1 cellular context compared by ENCODE assay signal in the genomic region with DNA sequence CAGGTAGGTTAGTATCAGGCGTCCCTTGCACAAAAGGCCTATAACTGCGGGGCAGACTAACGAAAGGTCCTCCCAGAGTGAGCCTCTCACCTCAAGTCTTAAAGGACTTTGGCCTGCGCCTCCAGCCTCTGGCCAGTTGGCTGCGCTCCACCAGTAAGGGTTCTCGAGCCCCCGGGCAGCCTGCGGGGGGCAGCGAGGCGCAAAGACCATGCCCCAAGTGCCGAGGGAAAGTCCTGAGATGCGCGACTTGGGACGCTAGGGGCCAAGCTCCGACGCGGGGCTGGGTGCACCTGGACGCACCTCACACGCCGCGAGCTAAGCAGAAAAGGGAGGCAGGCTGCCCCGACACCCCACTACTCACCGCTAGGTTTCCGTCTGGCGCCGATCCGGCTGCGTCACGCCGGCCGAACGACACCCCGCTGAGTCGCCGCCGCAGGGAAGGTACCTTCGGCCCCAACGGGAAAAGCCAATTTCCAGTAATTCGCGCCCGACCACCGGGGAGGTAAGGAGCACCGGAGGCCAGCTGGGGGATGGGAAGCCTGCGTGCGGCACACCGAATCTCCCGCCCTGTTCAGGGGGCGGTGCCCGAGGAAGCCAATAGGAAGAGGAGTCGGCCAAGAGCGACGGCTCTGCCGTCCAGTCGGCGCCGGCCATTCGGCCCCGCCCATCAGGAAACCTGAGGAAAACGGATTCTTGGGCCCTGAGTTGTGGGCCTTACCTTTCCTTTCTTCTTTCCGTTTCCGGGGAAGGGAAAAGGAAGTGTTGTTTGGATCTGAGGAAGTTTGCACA.
TF ChIP-seq lines count a peak whose summit lies in the region.

Gene ORC2 (minus strand): TSS at position 532 of the 789 bp plus-strand sequence. CDS start 5,537 bp downstream, outside the sequence.

TF ChIP-seq in K562, 482 proteins besides CTCF, POLR2A, EP300 and RAD21 (continued from another document):
- TF ChIP-seq JUND (IDR thresholded peaks at IDR 0.05; ENCODE audit: borderline replicate concordance, low read depth, low read length) = no peak
- no peak for TF ChIP-seq JUND (tag; IDR thresholded peaks at IDR 0.05; ENCODE audit: borderline replicate concordance, low read depth, low read length)
- TF ChIP-seq ZNF644 (tag; IDR thresholded peaks at IDR 0.05; ENCODE audit: low read depth) = no peak
- no peak for TF ChIP-seq MCM2 (IDR thresholded peaks at IDR 0.05; ENCODE audit: low read depth)
- TF ChIP-seq TAL1 (IDR thresholded peaks at IDR 0.05) = no peak
- TF ChIP-seq TCF15 (CRISPR knock-in tag; IDR thresholded peaks at IDR 0.05) = no peak
- TF ChIP-seq BRD4 (IDR thresholded peaks at IDR 0.05) = no peak; the same call in 1 of the 2 replicates
- no peak for TF ChIP-seq RNF219 (CRISPR knock-in tag; IDR thresholded peaks at IDR 0.05)
- no peak for TF ChIP-seq ARID2 (IDR thresholded peaks at IDR 0.05)
- TF ChIP-seq GABPB1 (CRISPR knock-in tag; IDR thresholded peaks at IDR 0.05) = peak; percentile 88
- 0 out of 2 replicates have a peak, but pooled peaks have one; percentile 7 for TF ChIP-seq ESRRA (IDR thresholded peaks at IDR 0.05; ENCODE audit: borderline replicate concordance, low read depth)
- peak; percentile 94 for TF ChIP-seq KAT7 (CRISPR knock-in tag; IDR thresholded peaks at IDR 0.05; ENCODE audit: borderline replicate concordance)
- TF ChIP-seq, protein P1, sequence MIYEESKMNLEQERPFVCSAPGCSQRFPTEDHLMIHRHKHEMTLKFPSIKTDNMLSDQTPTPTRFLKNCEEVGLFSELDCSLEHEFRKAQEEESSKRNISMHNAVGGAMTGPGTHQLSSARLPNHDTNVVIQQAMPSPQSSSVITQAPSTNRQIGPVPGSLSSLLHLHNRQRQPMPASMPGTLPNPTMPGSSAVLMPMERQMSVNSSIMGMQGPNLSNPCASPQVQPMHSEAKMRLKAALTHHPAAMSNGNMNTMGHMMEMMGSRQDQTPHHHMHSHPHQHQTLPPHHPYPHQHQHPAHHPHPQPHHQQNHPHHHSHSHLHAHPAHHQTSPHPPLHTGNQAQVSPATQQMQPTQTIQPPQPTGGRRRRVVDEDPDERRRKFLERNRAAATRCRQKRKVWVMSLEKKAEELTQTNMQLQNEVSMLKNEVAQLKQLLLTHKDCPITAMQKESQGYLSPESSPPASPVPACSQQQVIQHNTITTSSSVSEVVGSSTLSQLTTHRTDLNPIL (CRISPR knock-in tag; IDR thresholded peaks at IDR 0.05) = no peak
- peak; percentile 87 for TF ChIP-seq GABPA (tag; conservative IDR thresholded peaks at IDR 0.05; ENCODE audit: low read depth)
- TF ChIP-seq ILK (tag; IDR thresholded peaks at IDR 0.05; ENCODE audit: borderline replicate concordance, low read depth) = no peak
- TF ChIP-seq STAG1 (CRISPR knock-in tag; IDR thresholded peaks at IDR 0.05; ENCODE audit: borderline replicate concordance) = no peak
- TF ChIP-seq HEY1 (CRISPR knock-in tag; IDR thresholded peaks at IDR 0.05; ENCODE audit: borderline replicate concordance) = no peak
- TF ChIP-seq ZNF408 (CRISPR knock-in tag; IDR thresholded peaks at IDR 0.05; ENCODE audit: low read depth) = no peak
- no peak for TF ChIP-seq FOXK2 (conservative IDR thresholded peaks at IDR 0.05 in 1 of 2, IDR thresholded peaks at IDR 0.05 in 1 of 2; ENCODE audit: low read depth in 2 of 2)
- no peak for TF ChIP-seq PHTF2 (CRISPR knock-in tag; IDR thresholded peaks at IDR 0.05)
- TF ChIP-seq, protein P2, sequence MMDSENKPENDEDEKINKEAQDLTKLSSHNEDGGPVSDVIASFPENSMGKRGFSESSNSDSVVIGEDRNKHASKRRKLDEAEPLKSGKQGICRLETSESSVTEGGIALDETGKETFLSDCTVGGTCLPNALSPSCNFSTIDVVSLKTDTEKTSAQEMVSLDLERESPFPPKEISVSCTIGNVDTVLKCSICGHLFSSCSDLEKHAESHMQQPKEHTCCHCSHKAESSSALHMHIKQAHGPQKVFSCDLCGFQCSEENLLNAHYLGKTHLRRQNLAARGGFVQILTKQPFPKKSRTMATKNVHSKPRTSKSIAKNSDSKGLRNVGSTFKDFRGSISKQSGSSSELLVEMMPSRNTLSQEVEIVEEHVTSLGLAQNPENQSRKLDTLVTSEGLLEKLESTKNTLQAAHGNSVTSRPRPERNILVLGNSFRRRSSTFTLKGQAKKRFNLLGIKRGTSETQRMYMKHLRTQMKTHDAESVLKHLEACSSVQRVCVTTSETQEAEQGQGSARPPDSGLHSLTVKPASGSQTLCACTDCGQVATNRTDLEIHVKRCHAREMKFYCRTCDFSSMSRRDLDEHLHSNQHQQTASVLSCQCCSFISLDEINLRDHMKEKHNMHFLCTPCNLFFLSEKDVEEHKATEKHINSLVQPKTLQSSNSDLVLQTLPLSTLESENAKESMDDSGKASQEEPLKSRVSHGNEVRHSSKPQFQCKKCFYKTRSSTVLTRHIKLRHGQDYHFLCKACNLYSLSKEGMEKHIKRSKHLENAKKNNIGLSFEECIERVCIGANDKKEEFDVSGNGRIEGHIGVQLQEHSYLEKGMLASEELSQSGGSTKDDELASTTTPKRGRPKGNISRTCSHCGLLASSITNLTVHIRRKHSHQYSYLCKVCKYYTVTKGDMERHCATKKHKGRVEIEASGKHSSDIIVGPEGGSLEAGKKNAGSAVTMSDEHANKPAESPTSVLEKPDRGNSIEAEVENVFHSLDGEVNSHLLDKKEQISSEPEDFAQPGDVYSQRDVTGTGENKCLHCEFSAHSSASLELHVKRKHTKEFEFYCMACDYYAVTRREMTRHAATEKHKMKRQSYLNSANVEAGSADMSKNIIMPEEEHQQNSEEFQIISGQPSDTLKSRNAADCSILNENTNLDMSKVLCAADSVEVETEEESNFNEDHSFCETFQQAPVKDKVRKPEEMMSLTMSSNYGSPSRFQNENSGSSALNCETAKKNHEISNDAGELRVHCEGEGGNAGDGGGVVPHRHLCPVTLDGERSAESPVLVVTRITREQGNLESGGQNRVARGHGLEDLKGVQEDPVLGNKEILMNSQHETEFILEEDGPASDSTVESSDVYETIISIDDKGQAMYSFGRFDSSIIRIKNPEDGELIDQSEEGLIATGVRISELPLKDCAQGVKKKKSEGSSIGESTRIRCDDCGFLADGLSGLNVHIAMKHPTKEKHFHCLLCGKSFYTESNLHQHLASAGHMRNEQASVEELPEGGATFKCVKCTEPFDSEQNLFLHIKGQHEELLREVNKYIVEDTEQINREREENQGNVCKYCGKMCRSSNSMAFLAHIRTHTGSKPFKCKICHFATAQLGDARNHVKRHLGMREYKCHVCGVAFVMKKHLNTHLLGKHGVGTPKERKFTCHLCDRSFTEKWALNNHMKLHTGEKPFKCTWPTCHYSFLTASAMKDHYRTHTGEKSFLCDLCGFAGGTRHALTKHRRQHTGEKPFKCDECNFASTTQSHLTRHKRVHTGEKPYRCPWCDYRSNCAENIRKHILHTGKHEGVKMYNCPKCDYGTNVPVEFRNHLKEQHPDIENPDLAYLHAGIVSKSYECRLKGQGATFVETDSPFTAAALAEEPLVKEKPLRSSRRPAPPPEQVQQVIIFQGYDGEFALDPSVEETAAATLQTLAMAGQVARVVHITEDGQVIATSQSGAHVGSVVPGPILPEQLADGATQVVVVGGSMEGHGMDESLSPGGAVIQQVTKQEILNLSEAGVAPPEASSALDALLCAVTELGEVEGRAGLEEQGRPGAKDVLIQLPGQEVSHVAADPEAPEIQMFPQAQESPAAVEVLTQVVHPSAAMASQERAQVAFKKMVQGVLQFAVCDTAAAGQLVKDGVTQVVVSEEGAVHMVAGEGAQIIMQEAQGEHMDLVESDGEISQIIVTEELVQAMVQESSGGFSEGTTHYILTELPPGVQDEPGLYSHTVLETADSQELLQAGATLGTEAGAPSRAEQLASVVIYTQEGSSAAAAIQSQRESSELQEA (IDR thresholded peaks at IDR 0.05; ENCODE audit: low read depth) = no peak
- no peak for TF ChIP-seq ZNF699 (CRISPR knock-in tag; IDR thresholded peaks at IDR 0.05; ENCODE audit: insufficient replicate concordance)
- TF ChIP-seq GATAD2A (IDR thresholded peaks at IDR 0.05) = peak; percentile 77; the same call in 1 of the 2 replicates
- no peak for TF ChIP-seq ZNF134 (CRISPR knock-in tag; conservative IDR thresholded peaks at IDR 0.05)
- peak; percentile 66 for TF ChIP-seq NEUROD1 (IDR thresholded peaks at IDR 0.05; ENCODE audit: borderline replicate concordance, low read depth, low read length, partially characterized antibody)
- TF ChIP-seq XRCC4 (IDR thresholded peaks at IDR 0.05; ENCODE audit: extremely low read depth, insufficient read depth, insufficient read length) = no peak
- TF ChIP-seq NR2C1 (IDR thresholded peaks at IDR 0.05) = 0 out of 2 replicates have a peak, but pooled peaks have one; percentile 29
- no peak for TF ChIP-seq NR2C1 (tag; IDR thresholded peaks at IDR 0.05)
- TF ChIP-seq SIRT6 (IDR thresholded peaks at IDR 0.05; ENCODE audit: low read depth, low read length) = no peak
- no peak for TF ChIP-seq MTA2 (IDR thresholded peaks at IDR 0.05; ENCODE audit: low read depth)
- TF ChIP-seq SIX5 (IDR thresholded peaks at IDR 0.05; ENCODE audit: borderline replicate concordance in 1 of 2, insufficient read depth in 1 of 2, low read depth in 1 of 2, low read length in 2 of 2) = no peak
- TF ChIP-seq, protein P3, sequence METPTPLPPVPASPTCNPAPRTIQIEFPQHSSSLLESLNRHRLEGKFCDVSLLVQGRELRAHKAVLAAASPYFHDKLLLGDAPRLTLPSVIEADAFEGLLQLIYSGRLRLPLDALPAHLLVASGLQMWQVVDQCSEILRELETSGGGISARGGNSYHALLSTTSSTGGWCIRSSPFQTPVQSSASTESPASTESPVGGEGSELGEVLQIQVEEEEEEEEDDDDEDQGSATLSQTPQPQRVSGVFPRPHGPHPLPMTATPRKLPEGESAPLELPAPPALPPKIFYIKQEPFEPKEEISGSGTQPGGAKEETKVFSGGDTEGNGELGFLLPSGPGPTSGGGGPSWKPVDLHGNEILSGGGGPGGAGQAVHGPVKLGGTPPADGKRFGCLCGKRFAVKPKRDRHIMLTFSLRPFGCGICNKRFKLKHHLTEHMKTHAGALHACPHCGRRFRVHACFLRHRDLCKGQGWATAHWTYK (CRISPR knock-in tag; IDR thresholded peaks at IDR 0.05) = peak; percentile 44; the same call in 1 of the 2 replicates
- TF ChIP-seq TAF15 (IDR thresholded peaks at IDR 0.05; ENCODE audit: low read depth, low read length) = no peak
- no peak for TF ChIP-seq POU5F1 (IDR thresholded peaks at IDR 0.05; ENCODE audit: borderline replicate concordance, low read depth, low read length, partially characterized antibody)
- peak; percentile 93 for TF ChIP-seq RBBP5 (IDR thresholded peaks at IDR 0.05; ENCODE audit: borderline replicate concordance, insufficient read depth, low read length, poor library complexity, severe bottlenecking)
- 0 out of 2 replicates have a peak, but pooled peaks have one; percentile 65 for TF ChIP-seq E2F3 (CRISPR knock-in tag; IDR thresholded peaks at IDR 0.05)
- TF ChIP-seq PHF21A (IDR thresholded peaks at IDR 0.05; ENCODE audit: borderline replicate concordance, low read depth) = no peak
- no peak for TF ChIP-seq ZNF766 (CRISPR knock-in tag; conservative IDR thresholded peaks at IDR 0.05)
- peak; percentile 58; the same call in 1 of the 2 replicates for TF ChIP-seq SPI1 (IDR thresholded peaks at IDR 0.05; ENCODE audit: borderline replicate concordance, low read depth, low read length)
- no peak for TF ChIP-seq POLR3A (IDR thresholded peaks at IDR 0.05; ENCODE audit: borderline replicate concordance, extremely low read depth, insufficient read depth, insufficient read length)
- no peak for TF ChIP-seq SMARCC2 (IDR thresholded peaks at IDR 0.05; ENCODE audit: low read depth)
